ENCODE assay signal across 9 cellular contexts in the genomic region with DNA sequence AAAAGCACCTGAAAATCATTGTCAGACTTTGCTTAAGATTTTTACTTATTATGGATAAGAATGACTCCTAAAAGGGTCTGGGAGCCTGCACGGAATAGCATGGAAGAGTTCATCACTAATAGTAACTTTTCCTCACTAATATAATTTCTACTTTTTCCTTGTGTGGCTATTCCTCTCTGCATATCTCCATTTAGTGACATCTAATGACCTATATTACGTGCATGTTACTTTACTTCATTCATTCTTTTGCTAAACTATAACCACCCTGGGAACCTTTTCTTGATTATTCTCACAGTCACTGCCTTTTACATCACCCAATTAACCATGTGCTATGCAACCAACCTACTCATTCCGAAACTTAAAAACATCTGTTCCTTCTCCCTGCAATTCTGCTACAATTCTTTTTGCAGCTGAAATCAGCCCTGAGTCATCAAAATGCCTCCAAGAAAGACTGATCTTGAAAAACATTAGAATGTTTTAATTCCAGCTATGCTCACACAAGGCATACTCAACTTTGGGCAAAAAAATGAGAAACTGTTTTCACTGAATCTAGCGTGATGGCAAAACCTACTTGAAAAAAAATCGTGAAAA.
A peak's percentile ranks its signal among the peaks of the same experiment; 100 is the strongest.
DNase-seq lines count a peak whose midpoint lies in the region; ATAC-seq lines count a peak whose summit lies in the region.
"Had no signal": no experiment of that assay in that cellular context is flagged by ENCODE, and none has a peak within 500 bp of the region (broad histone marks: within the 10 kb centered on the region; RNA-seq: fewer than 3 reads in every experiment).

No MANE protein-coding gene starts in this region.

- peak; percentile 95 for ATAC-seq in GM18502 (IDR thresholded peaks at IDR 0.05; ENCODE audit: poor library complexity, unreplicated experiment)
- ATAC-seq in GM21737 (IDR thresholded peaks at IDR 0.05; ENCODE audit: unreplicated experiment), result peak; percentile 88
- peak; percentile 96 for ATAC-seq in HG03565 (IDR thresholded peaks at IDR 0.05; ENCODE audit: unreplicated experiment)

- DNase-seq in fibroblast of the conjunctiva (ENCODE audit: low read depth) (peak; percentile 70), NCI-H345 (lab: John Stamatoyannopoulos, UW) (no peak), cortex of kidney (lab: John Stamatoyannopoulos, UW) (no peak), activated gamma-delta T cell treated with Interleukin-2 at 50 U/mL for 16 hours (no peak), epidermal melanocyte (ENCODE audit: insufficient read length, low spot score) (no peak)
- DNase-seq: dermis blood vessel endothelial cell had no signal
